1 cellular context compared by ENCODE assay signal in the genomic region with DNA sequence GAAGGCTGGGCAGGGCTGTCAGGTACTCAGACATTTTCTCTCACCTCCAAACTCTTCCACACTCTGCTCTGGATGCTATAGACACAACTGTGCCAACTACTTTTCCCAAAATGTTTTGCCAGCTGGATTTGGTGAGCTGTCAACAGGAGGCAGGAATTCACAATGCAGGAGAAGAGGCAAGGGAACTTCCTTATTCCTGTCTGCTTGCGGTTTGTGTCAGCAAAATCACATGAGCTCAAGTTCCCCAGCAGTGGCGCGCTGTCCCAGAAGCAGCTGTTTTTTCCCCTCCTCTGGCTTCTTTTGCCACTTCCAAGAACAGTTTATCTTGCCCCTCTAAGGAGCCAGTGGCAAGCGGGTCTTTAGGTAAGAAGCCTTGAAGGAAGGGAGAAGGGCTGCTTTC.
TF ChIP-seq lines count a peak whose summit lies in the region.

No MANE protein-coding gene starts in this region.

TF ChIP-seq in IMR-90, 13 proteins besides CTCF, POLR2A, EP300 and RAD21 (continued from another document):
- TF ChIP-seq, protein P1, sequence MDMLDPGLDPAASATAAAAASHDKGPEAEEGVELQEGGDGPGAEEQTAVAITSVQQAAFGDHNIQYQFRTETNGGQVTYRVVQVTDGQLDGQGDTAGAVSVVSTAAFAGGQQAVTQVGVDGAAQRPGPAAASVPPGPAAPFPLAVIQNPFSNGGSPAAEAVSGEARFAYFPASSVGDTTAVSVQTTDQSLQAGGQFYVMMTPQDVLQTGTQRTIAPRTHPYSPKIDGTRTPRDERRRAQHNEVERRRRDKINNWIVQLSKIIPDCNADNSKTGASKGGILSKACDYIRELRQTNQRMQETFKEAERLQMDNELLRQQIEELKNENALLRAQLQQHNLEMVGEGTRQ (IDR thresholded peaks at IDR 0.05; ENCODE audit: low read depth, low read length): no peak
